In the genomic region with DNA sequence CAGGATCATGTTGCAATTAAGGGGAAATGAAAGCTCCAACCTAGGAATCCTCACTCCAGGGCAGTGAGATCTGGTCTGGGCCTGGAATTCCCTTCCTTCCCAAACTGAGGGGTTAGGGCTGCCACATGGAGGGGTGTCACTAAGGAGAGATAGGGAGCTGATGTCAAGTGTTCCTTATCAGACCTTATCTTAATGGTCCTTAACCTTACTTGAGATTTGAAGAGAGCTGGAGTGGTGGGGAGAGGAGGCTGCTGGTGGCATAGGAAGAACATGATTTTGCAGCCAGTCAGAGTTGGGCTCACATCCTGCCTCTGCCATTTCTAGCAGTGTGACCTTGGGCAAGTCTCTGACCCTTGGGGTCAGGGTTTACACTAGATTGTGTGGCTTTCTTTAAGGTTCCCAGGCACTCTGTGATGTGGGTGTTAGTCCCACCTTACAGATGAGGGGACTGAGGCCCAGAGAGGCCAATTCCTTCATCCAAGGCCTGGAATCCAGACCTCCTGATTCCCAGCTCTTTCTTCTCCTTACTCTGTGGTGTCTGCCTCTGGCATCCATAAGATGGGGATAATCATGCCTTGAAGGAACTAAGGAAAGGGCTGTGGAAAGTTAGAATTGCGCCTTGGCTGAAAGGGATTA, we compare ENCODE assay signal across 11 cellular contexts. TPM values are rescaled to one million over a fixed set of nuclear protein-coding genes. Genes with fewer than 3 reads are reported as not detected.
A peak's percentile ranks its signal among the peaks of the same experiment; 100 is the strongest.
DNase-seq lines count a peak whose midpoint lies in the region; ATAC-seq and TF ChIP-seq lines count a peak whose summit lies in the region.
"Had no signal": no experiment of that assay in that cellular context is flagged by ENCODE, and none has a peak within 500 bp of the region (broad histone marks: within the 10 kb centered on the region; RNA-seq: fewer than 3 reads in every experiment).

No MANE protein-coding gene starts in this region.

- ATAC-seq in GM21367 (IDR thresholded peaks at IDR 0.05; ENCODE audit: unreplicated experiment), result no peak
- no peak for ATAC-seq in stimulated activated naive CD8-positive, alpha-beta T cell treated with anti-CD3 and anti-CD28 coated beads, Interleukin-15, Interleukin-2, amounts not matched to agents 100 U/mL and 50 U/mL, for 24 hours

- H3K27ac ChIP-seq in RWPE1 (peak overlapping the region; percentile 100), esophagus squamous epithelium (peak overlapping the region; percentile 95 to 96 (median 96))

- peaks cover 0 to 6% (median 0%) of the 10 kb centered on the region in 3 donors for H3K36me3 ChIP-seq in esophagus squamous epithelium

- H3K27ac Mint-ChIP-seq in neural crest cell (ENCODE audit: unreplicated experiment), result no peak overlapping the region
- H3K27ac Mint-ChIP-seq: stimulated activated naive CD8-positive, alpha-beta T cell treated with anti-CD3 and anti-CD28 coated beads, Interleukin-15, Interleukin-2, amounts not matched to agents 100 ng/mL and 50 ng/mL, for 24 hours had no signal

- H3K27me3 ChIP-seq in esophagus squamous epithelium, result no peaks in the 10 kb centered on the region

- CTCF ChIA-PET in RWPE1 (lab: Yijun Ruan, JAX), result interaction anchor here (0.5 to 1.5 kb wide), 4 partner anchors 13 to 63 kb away, joined by 3 to 8 read pairs (median 4); a partner anchor contains a TSS

- H3K4me1 Mint-ChIP-seq in neural crest cell, result peaks cover 39% of the 10 kb centered on the region

- peak overlapping the region in 1 of 4 donors; percentile 34 for H3K4me3 ChIP-seq in esophagus squamous epithelium

- WGBS in esophagus squamous epithelium, 2 donors, result 22 to 60% methylated on average over 1 of the region's 1 CpG

- no peaks in the 10 kb centered on the region for H3K9me3 Mint-ChIP-seq in neural crest cell
- H3K9me3 Mint-ChIP-seq: stimulated activated naive CD8-positive, alpha-beta T cell treated with anti-CD3 and anti-CD28 coated beads, Interleukin-15, Interleukin-2, amounts not matched to agents 100 ng/mL and 50 ng/mL, for 24 hours had no signal

- POLR2A ChIA-PET in RWPE1 (lab: Yijun Ruan, JAX; ENCODE audit: low non-redundant PET), result interaction anchor here (0.9 kb wide), 1 partner anchor 11 kb away, joined by 3 read pairs; no protein-coding TSS in a partner anchor

- H3K4me3 Mint-ChIP-seq in neural crest cell, result peak overlapping the region; percentile 45
- H3K4me3 Mint-ChIP-seq: stimulated activated naive CD8-positive, alpha-beta T cell treated with anti-CD3 and anti-CD28 coated beads, Interleukin-15, Interleukin-2, amounts not matched to agents 100 ng/mL and 50 ng/mL, for 24 hours had no signal

- no peaks in the 10 kb centered on the region for H3K9me3 ChIP-seq in esophagus squamous epithelium

- no peak for TF ChIP-seq POLR2A in esophagus squamous epithelium (IDR thresholded peaks at IDR 0.05)

- H3K36me3 Mint-ChIP-seq in neural crest cell (ENCODE audit: low read depth), result no peaks in the 10 kb centered on the region

- DNase-seq in RWPE1 (ENCODE audit: low spot score) (no peak), esophagus squamous epithelium (lab: John Stamatoyannopoulos, UW) (no peak), neural crest cell (ENCODE audit: low read depth, low spot score) (no peak), RKO (ENCODE audit: low spot score) (no peak)
- DNase-seq in activated naive CD4-positive, alpha-beta T cell (lab: John Stamatoyannopoulos, UW), result no peak
- no peak for DNase-seq in stimulated activated naive CD8-positive, alpha-beta T cell treated with anti-CD3 and anti-CD28 coated beads, Interleukin-15, Interleukin-2, amounts not matched to agents 100 U/mL and 50 U/mL, for 24 hours
- DNase-seq: activated CD8-positive, alpha-beta memory T cell treated with anti-CD3 and anti-CD28 coated beads, Interleukin-2, amount 50 U/mL, for 48 hours; NCI-H446 treated with DMSO at 0.1 percent for 48 hours; SIG-M5 had no signal

- peaks cover 56 to 100% (median 65%) of the 10 kb centered on the region in 3 donors for H3K4me1 ChIP-seq in esophagus squamous epithelium

- peaks cover 9% of the 10 kb centered on the region for H3K27me3 Mint-ChIP-seq in neural crest cell (ENCODE audit: low read depth)

- TF ChIP-seq CTCF in RWPE1 (conservative IDR thresholded peaks at IDR 0.05; ENCODE audit: low read depth) (no peak), esophagus squamous epithelium (IDR thresholded peaks at IDR 0.05) (no peak), neural crest cell (conservative IDR thresholded peaks at IDR 0.05) (no peak)

- intact Hi-C loops in esophagus squamous epithelium (cut with DNase I), result no loop called here

RNA-seq across cellular contexts. Expression of a gene that starts 56.3 kb away (rescaled TPM):
- total RNA-seq in esophagus squamous epithelium, result 10 to 100 TPM in 2 of 4 donors, 1 to 10 TPM in 2; 2.9 to 31.7 (median 9.1) TPM
- total RNA-seq in neural crest cell, result 0.12 TPM in 1 of 2 replicates, not detected in the other

RNA-seq across cellular contexts. Expression of a gene that starts 58.2 kb away (rescaled TPM):
- 10 to 100 TPM; 46.7 to 92.0 (median 62.3) TPM for total RNA-seq in esophagus squamous epithelium
- 140 and 145 TPM in 2 replicates for total RNA-seq in neural crest cell

RNA-seq across cellular contexts. Expression of a gene that starts 58.5 kb away (rescaled TPM):
- total RNA-seq in esophagus squamous epithelium (10 to 100 TPM in 2 of 4 donors, 1 to 10 TPM in 2; 6.5 to 20.0 (median 11.9) TPM), neural crest cell (55.0 and 55.7 TPM in 2 replicates)
